Comparison of ENCODE assay signal across 24 cellular contexts in the genomic region with DNA sequence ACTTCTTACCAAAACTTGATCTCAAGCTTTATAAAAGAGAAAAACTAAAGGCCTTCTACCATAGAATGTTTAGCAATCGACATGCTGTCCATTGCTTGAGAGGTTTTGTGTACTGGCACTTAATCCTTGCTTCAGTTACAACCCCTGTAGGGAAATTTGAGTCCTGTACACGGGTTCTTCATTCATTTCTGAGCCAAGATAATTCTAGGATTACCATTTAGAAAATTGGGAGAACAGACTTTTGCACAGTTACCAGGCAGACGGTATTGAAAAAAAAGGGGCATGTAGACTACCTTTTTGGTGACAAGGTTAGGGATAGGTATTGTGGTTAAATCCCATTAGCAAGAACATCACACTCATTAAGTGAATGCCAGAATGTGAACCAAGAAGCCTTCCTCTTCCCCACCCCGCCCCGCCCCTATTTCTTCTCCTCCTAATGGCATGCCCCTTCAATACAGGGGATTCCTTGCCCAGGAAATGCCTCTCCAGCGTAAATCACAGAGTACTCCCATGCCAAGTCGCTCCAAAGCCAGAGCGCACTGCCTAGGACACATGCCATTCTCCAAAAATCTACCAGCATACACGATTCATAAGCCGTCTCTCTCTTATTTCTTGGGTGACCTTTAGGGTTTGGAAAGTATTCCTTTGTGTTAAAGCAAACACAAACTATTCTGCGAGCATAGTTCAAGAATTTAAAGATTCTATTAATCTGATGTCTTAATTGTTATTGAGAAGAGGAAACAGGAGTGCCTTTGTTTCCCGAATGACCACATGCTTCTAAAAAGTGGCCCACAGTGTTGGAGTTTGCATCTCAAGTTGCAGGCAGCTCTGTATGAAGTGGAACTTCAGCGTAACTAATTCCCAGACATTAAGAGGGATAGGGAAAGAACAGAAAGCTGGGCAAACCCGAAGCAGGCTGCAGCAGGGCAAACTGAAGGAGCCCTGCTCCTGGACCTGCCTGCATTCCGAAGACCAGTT.
A peak's percentile ranks its signal among the peaks of the same experiment; 100 is the strongest.
DNase-seq lines count a peak whose midpoint lies in the region; ATAC-seq and TF ChIP-seq lines count a peak whose summit lies in the region.
"Had no signal": no experiment of that assay in that cellular context is flagged by ENCODE, and none has a peak within 500 bp of the region (broad histone marks: within the 10 kb centered on the region; RNA-seq: fewer than 3 reads in every experiment).

No MANE protein-coding gene starts in this region.

- no peaks in the 10 kb centered on the region for H3F3A ChIP-seq in GM23338 (replicated peaks; ENCODE audit: low read depth)

- H3K27ac Mint-ChIP-seq in GM23338: no peak overlapping the region
- no peak overlapping the region for H3K27ac Mint-ChIP-seq in immature natural killer cell
- H3K27ac Mint-ChIP-seq: B cell; CD8-positive, alpha-beta memory T cell had no signal

- no peaks in the 10 kb centered on the region for H3K9me2 ChIP-seq in GM23338 (ENCODE audit: insufficient read depth)

- no peak for DNase-seq in GM23338 (ENCODE audit: low spot score)
- DNase-seq in astrocyte of the spinal cord (ENCODE audit: low read depth, low spot score): peak; percentile 22
- no peak for DNase-seq in immature natural killer cell
- no peak for DNase-seq in lower lobe of right lung
- DNase-seq in DMS153 (lab: John Stamatoyannopoulos, UW): no peak
- DNase-seq: activated CD8-positive, alpha-beta memory T cell treated with anti-CD3 and anti-CD28 coated beads, Interleukin-2, amount 50 U/mL, for 4 hours; activated naive CD4-positive, alpha-beta T cell treated with anti-CD3 and anti-CD28 coated beads, Interleukin-2, amount 50 U/mL, for 16 hours; caudate nucleus; CD8-positive, alpha-beta memory T cell; GDM1; IMR-90; islet precursor cell; NCI-H1105 treated with DMSO at 0.1 percent for 48 hours; NCI-H2029; T1000 had no signal

- no peaks in the 10 kb centered on the region for H3K27me3 ChIP-seq in GM23338 (ENCODE audit: insufficient read depth)
- no peaks in the 10 kb centered on the region for H3K27me3 ChIP-seq in iPS-18a (ENCODE audit: control insufficient read depth, insufficient read depth, low read length)
- no peaks in the 10 kb centered on the region for H3K27me3 ChIP-seq in rectal smooth muscle tissue (ENCODE audit: control insufficient read depth, insufficient read depth, low read length)
- no peaks in the 10 kb centered on the region for H3K27me3 ChIP-seq in lower lobe of right lung (ENCODE audit: low read depth)
- H3K27me3 ChIP-seq: hepatocyte, vagina had no signal

- H3K27me3 Mint-ChIP-seq in GM23338 (ENCODE audit: insufficient read depth, low read depth, poor library complexity): peaks cover 3% of the 10 kb centered on the region
- H3K27me3 Mint-ChIP-seq in immature natural killer cell (ENCODE audit: low read depth in 3 of 3): peaks cover 6 to 16% (median 12%) of the 10 kb centered on the region in 3 donors
- H3K27me3 Mint-ChIP-seq: B cell had no signal

- no peak for TF ChIP-seq CTCF in GM23338 (conservative IDR thresholded peaks at IDR 0.05; ENCODE audit: low read depth in 2 of 2)
- no peak for TF ChIP-seq CTCF in astrocyte of the spinal cord (IDR thresholded peaks at IDR 0.05; ENCODE audit: low read depth, low read length)
- no peak for TF ChIP-seq CTCF in lower lobe of right lung (IDR thresholded peaks at IDR 0.05)

- no peak overlapping the region for H3K4me3 Mint-ChIP-seq in GM23338
- no peak overlapping the region for H3K4me3 Mint-ChIP-seq in immature natural killer cell
- H3K4me3 Mint-ChIP-seq: B cell; CD8-positive, alpha-beta memory T cell had no signal

- peak overlapping the region; percentile 61; the same call in 1 of the 2 replicates for H2AFZ ChIP-seq in GM23338
- H2AFZ ChIP-seq: hepatocyte had no signal

- no peaks in the 10 kb centered on the region for H3K79me2 ChIP-seq in GM23338 (replicated peaks; ENCODE audit: insufficient read depth)
- H3K79me2 ChIP-seq: hepatocyte had no signal

- H3K9me3 ChIP-seq in iPS-18a (ENCODE audit: control insufficient read depth, low read depth, low read length): no peaks in the 10 kb centered on the region
- no peaks in the 10 kb centered on the region for H3K9me3 ChIP-seq in lower lobe of right lung
- H3K9me3 ChIP-seq: vagina had no signal

- H3K4me1 Mint-ChIP-seq in GM23338: peaks cover 25% of the 10 kb centered on the region
- no peaks in the 10 kb centered on the region for H3K4me1 Mint-ChIP-seq in immature natural killer cell
- H3K4me1 Mint-ChIP-seq: B cell; CD8-positive, alpha-beta memory T cell had no signal

- no peaks in the 10 kb centered on the region for H3K36me3 ChIP-seq in GM23338 (ENCODE audit: insufficient read depth)
- no peaks in the 10 kb centered on the region for H3K36me3 ChIP-seq in iPS-18a (ENCODE audit: control insufficient read depth, low read depth, low read length)
- no peaks in the 10 kb centered on the region for H3K36me3 ChIP-seq in rectal smooth muscle tissue (ENCODE audit: control insufficient read depth, insufficient read depth, low read length)
- no peaks in the 10 kb centered on the region for H3K36me3 ChIP-seq in lower lobe of right lung
- H3K36me3 ChIP-seq: vagina had no signal

- H3K9ac ChIP-seq in iPS-18a (ENCODE audit: low read length) (no peak overlapping the region), rectal smooth muscle tissue (ENCODE audit: low read length) (no peak overlapping the region)

- peak overlapping the region; percentile 66 for H3K4me2 ChIP-seq in GM23338
- H3K4me2 ChIP-seq: A549, hepatocyte had no signal

- peaks cover 18% of the 10 kb centered on the region for H3K36me3 Mint-ChIP-seq in GM23338 (ENCODE audit: low read depth)
- peaks cover 0 to 3% (median 0%) of the 10 kb centered on the region in 3 donors for H3K36me3 Mint-ChIP-seq in immature natural killer cell
- H3K36me3 Mint-ChIP-seq: CD8-positive, alpha-beta memory T cell had no signal

- H3K4me1 ChIP-seq in GM23338 (ENCODE audit: insufficient read depth): peaks cover 43% of the 10 kb centered on the region
- peaks cover 30% of the 10 kb centered on the region for H3K4me1 ChIP-seq in iPS-18a (ENCODE audit: control insufficient read depth, low read depth, low read length)
- H3K4me1 ChIP-seq in rectal smooth muscle tissue (ENCODE audit: control insufficient read depth, insufficient read depth, low read length): peaks cover 3% of the 10 kb centered on the region
- H3K4me1 ChIP-seq in lower lobe of right lung: no peaks in the 10 kb centered on the region
- H3K4me1 ChIP-seq: vagina had no signal

- peaks cover 19% of the 10 kb centered on the region for H3K9me3 Mint-ChIP-seq in GM23338
- H3K9me3 Mint-ChIP-seq in immature natural killer cell: no peaks in the 10 kb centered on the region

- peak overlapping the region; percentile 18; the same call in 1 of the 2 replicates for H3K4me3 ChIP-seq in GM23338
- no peak overlapping the region for H3K4me3 ChIP-seq in astrocyte of the spinal cord (ENCODE audit: low read depth, low read length)
- H3K4me3 ChIP-seq in iPS-18a (ENCODE audit: low read length): peak overlapping the region; percentile 10
- no peak overlapping the region for H3K4me3 ChIP-seq in rectal smooth muscle tissue (ENCODE audit: low read length)
- no peak overlapping the region for H3K4me3 ChIP-seq in lower lobe of right lung
- H3K4me3 ChIP-seq: A549, hepatocyte, vagina had no signal

- H3K27ac ChIP-seq in GM23338 (ENCODE audit: low read depth): no peak overlapping the region
- no peak overlapping the region for H3K27ac ChIP-seq in iPS-18a (ENCODE audit: low read length)
- peak overlapping the region; percentile 21 for H3K27ac ChIP-seq in rectal smooth muscle tissue (ENCODE audit: low read depth, low read length)
- H3K27ac ChIP-seq in lower lobe of right lung: no peak overlapping the region
- H3K27ac ChIP-seq: A549, hepatocyte, HL-60, vagina had no signal

- no peaks in the 10 kb centered on the region for H4K20me1 ChIP-seq in GM23338 (replicated peaks; ENCODE audit: insufficient read depth)

- in situ Hi-C loops in astrocyte of the spinal cord (cut with HindIII; ENCODE audit: low sequenced_read_pairs): no loop called here

- ATAC-seq in GM23338 (peak; percentile 76), HG02588 (IDR thresholded peaks at IDR 0.05; ENCODE audit: unreplicated experiment) (no peak), lower lobe of right lung (no peak)
- ATAC-seq: A549, Right ventricle myocardium inferior had no signal

- intact Hi-C loops in lower lobe of right lung (cut with DNase I): no loop called here

TF ChIP-seq in GM23338, 12 proteins besides CTCF, POLR2A, EP300 and RAD21 (continues in another document):
- TF ChIP-seq ZNF331 (CRISPR knock-in tag; IDR thresholded peaks at IDR 0.05; ENCODE audit: low read depth): no peak
- no peak for TF ChIP-seq POLR2AphosphoS5 (IDR thresholded peaks at IDR 0.05; ENCODE audit: low read depth)
- TF ChIP-seq, protein P1, sequence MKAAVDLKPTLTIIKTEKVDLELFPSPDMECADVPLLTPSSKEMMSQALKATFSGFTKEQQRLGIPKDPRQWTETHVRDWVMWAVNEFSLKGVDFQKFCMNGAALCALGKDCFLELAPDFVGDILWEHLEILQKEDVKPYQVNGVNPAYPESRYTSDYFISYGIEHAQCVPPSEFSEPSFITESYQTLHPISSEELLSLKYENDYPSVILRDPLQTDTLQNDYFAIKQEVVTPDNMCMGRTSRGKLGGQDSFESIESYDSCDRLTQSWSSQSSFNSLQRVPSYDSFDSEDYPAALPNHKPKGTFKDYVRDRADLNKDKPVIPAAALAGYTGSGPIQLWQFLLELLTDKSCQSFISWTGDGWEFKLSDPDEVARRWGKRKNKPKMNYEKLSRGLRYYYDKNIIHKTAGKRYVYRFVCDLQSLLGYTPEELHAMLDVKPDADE (IDR thresholded peaks at IDR 0.05): no peak

Comparison
In these comparisons a context has a peak if more than half of its experiments do, and no peak if none do; other contexts are left out.
1. H3K4me3 ChIP-seq: peak in GM23338 (single experiment) and iPS-18a (single experiment); none in astrocyte of the spinal cord (single experiment), rectal smooth muscle tissue (single experiment) and lower lobe of right lung (single experiment).